Comparison of ENCODE assay signal across 18 cellular contexts in genomic region chrX:63855896-63856295, GRCh38.
DNase-seq lines count a peak whose midpoint lies in the region.
"Had no signal": no experiment of that assay in that cellular context is flagged by ENCODE, and none has a peak within 500 bp of the region (broad histone marks: within the 10 kb centered on the region; RNA-seq: fewer than 3 reads in every experiment).

No MANE protein-coding gene starts in this region.

- peak; percentile 72 for DNase-seq in EL
- DNase-seq in MG63 = peak; percentile 5
- DNase-seq in dedifferentiated amniotic fluid mesenchymal stem cell (ENCODE audit: extremely low spot score) = peak; percentile 63
- DNase-seq in skeletal muscle cell (ENCODE audit: low read depth) = peak; percentile 13
- DNase-seq in SHP77 (lab: John Stamatoyannopoulos, UW) = no peak
- no peak for DNase-seq in HPDE6-E6E7 (ENCODE audit: extremely low spot score)
- DNase-seq in activated T-cell treated with anti-CD3 and anti-CD28 coated beads, Interleukin-2, amount 50 U/mL, for 24 hours = no peak
- DNase-seq: activated naive CD8-positive, alpha-beta T cell treated with anti-CD3 and anti-CD28 coated beads, Interleukin-2, amount 10 ng/mL, durations not matched to agents 7 days and 5 days; COR-L47; midbrain; NCI-H1105; NCI-H526 had no signal

- no peaks in the 10 kb centered on the region for H3K36me3 Mint-ChIP-seq in activated T-cell treated with anti-CD3 and anti-CD28 coated beads, Interleukin-2, amount 50 U/mL, for 24 hours (ENCODE audit: low read depth)
- H3K36me3 Mint-ChIP-seq: activated naive CD8-positive, alpha-beta T cell treated with anti-CD3 and anti-CD28 coated beads, Interleukin-2, amount 10 ng/mL, durations not matched to agents 7 days and 5 days; natural killer cell treated with Interleukin-12 subunit alpha and Interleukin-12 subunit beta and Interleukin-15 and Interleukin-18, amount 100 ng/mL, for 72 hours; stimulated activated memory B cell treated with anti-CD40 and anti-IgM and Interleukin-4, amounts not matched to agents 10 μg/mL and 1 μg/mL and 100 μg/mL, for 72 hours had no signal

- H3K4me3 ChIP-seq in MG63 (no peak overlapping the region), skeletal muscle cell (ENCODE audit: low read depth, low read length) (no peak overlapping the region)
- H3K4me3 ChIP-seq: cardiac muscle cell, HAP-1, thoracic aorta had no signal

- no peaks in the 10 kb centered on the region for H3K9me3 Mint-ChIP-seq in activated T-cell treated with anti-CD3 and anti-CD28 coated beads, Interleukin-2, amount 50 U/mL, for 24 hours
- H3K9me3 Mint-ChIP-seq: activated naive CD8-positive, alpha-beta T cell treated with anti-CD3 and anti-CD28 coated beads, Interleukin-2, amount 10 ng/mL, durations not matched to agents 7 days and 5 days; activated T-helper 2 cell treated with anti-CD3 and anti-CD28 coated beads, Interferon-gamma antibody, Interleukin-2, Interleukin-4, amounts not matched to agents 10 μg/mL and 5 μg/mL and 100 μg/mL, durations not matched to agents 14 hours and 24 hours and 36 hours; natural killer cell treated with Interleukin-12 subunit alpha and Interleukin-12 subunit beta and Interleukin-15 and Interleukin-18, amount 100 ng/mL, for 72 hours; stimulated activated memory B cell treated with anti-CD40 and anti-IgM and Interleukin-4, amounts not matched to agents 10 μg/mL and 1 μg/mL and 100 μg/mL, for 72 hours had no signal

- no peak overlapping the region for H3K27ac Mint-ChIP-seq in activated T-cell treated with anti-CD3 and anti-CD28 coated beads, Interleukin-2, amount 50 U/mL, for 24 hours
- H3K27ac Mint-ChIP-seq: activated naive CD8-positive, alpha-beta T cell treated with anti-CD3 and anti-CD28 coated beads, Interleukin-2, amount 10 ng/mL, durations not matched to agents 7 days and 5 days; activated T-helper 2 cell treated with anti-CD3 and anti-CD28 coated beads, Interferon-gamma antibody, Interleukin-2, Interleukin-4, amounts not matched to agents 10 μg/mL and 5 μg/mL and 100 μg/mL, durations not matched to agents 14 hours and 24 hours and 36 hours; natural killer cell treated with Interleukin-12 subunit alpha and Interleukin-12 subunit beta and Interleukin-15 and Interleukin-18, amount 100 ng/mL, for 72 hours; stimulated activated memory B cell treated with anti-CD40 and anti-IgM and Interleukin-4, amounts not matched to agents 10 μg/mL and 1 μg/mL and 100 μg/mL, for 72 hours had no signal

- peaks cover 11% of the 10 kb centered on the region for H3K27me3 Mint-ChIP-seq in activated T-cell treated with anti-CD3 and anti-CD28 coated beads, Interleukin-2, amount 50 U/mL, for 24 hours
- H3K27me3 Mint-ChIP-seq: activated naive CD8-positive, alpha-beta T cell treated with anti-CD3 and anti-CD28 coated beads, Interleukin-2, amount 10 ng/mL, durations not matched to agents 7 days and 5 days; stimulated activated memory B cell treated with anti-CD40 and anti-IgM and Interleukin-4, amounts not matched to agents 10 μg/mL and 1 μg/mL and 100 μg/mL, for 72 hours had no signal

- H3K27me3 ChIP-seq in MG63 = no peaks in the 10 kb centered on the region
- H3K27me3 ChIP-seq: cardiac muscle cell had no signal

- no peaks in the 10 kb centered on the region for H3K4me1 Mint-ChIP-seq in activated T-cell treated with anti-CD3 and anti-CD28 coated beads, Interleukin-2, amount 50 U/mL, for 24 hours (ENCODE audit: low read depth)
- H3K4me1 Mint-ChIP-seq: activated naive CD8-positive, alpha-beta T cell treated with anti-CD3 and anti-CD28 coated beads, Interleukin-2, amount 10 ng/mL, durations not matched to agents 7 days and 5 days; stimulated activated memory B cell treated with anti-CD40 and anti-IgM and Interleukin-4, amounts not matched to agents 10 μg/mL and 1 μg/mL and 100 μg/mL, for 72 hours had no signal

- no peaks in the 10 kb centered on the region for H3K36me3 ChIP-seq in MG63
- H3K36me3 ChIP-seq: cardiac muscle cell, HAP-1, thoracic aorta had no signal

- no peaks in the 10 kb centered on the region for H3K9me3 ChIP-seq in MG63
- H3K9me3 ChIP-seq: HAP-1, thoracic aorta had no signal

- no peak overlapping the region for H3K4me3 Mint-ChIP-seq in activated T-cell treated with anti-CD3 and anti-CD28 coated beads, Interleukin-2, amount 50 U/mL, for 24 hours
- H3K4me3 Mint-ChIP-seq: activated naive CD8-positive, alpha-beta T cell treated with anti-CD3 and anti-CD28 coated beads, Interleukin-2, amount 10 ng/mL, durations not matched to agents 7 days and 5 days; natural killer cell treated with Interleukin-12 subunit alpha and Interleukin-12 subunit beta and Interleukin-15 and Interleukin-18, amount 100 ng/mL, for 72 hours; stimulated activated memory B cell treated with anti-CD40 and anti-IgM and Interleukin-4, amounts not matched to agents 10 μg/mL and 1 μg/mL and 100 μg/mL, for 72 hours had no signal

Comparison
In these comparisons a context has a peak if more than half of its experiments do, and no peak if none do; other contexts are left out.
1. DNase-seq: peak in EL (single experiment), MG63 (single experiment), dedifferentiated amniotic fluid mesenchymal stem cell (single experiment) and skeletal muscle cell (single experiment); none in SHP77 (0 of 2), HPDE6-E6E7 (single experiment) and activated T-cell treated with anti-CD3 and anti-CD28 coated beads, Interleukin-2, amount 50 U/mL, for 24 hours (single experiment).